26 cellular contexts compared by ENCODE assay signal in genomic region chr7:66213637-66214036, GRCh38. TPM values are rescaled to one million over a fixed set of nuclear protein-coding genes. Genes with fewer than 3 reads are reported as not detected.
A peak's percentile ranks its signal among the peaks of the same experiment; 100 is the strongest.
DNase-seq lines count a peak whose midpoint lies in the region; TF ChIP-seq lines count a peak whose summit lies in the region.
"Had no signal": no experiment of that assay in that cellular context is flagged by ENCODE, and none has a peak within 500 bp of the region (broad histone marks: within the 10 kb centered on the region; RNA-seq: fewer than 3 reads in every experiment).

No MANE protein-coding gene starts in this region.

- H3K9me3 Mint-ChIP-seq in progenitor cell of endocrine pancreas (ENCODE audit: low read depth): no peaks in the 10 kb centered on the region
- H3K9me3 Mint-ChIP-seq: CD8-positive, alpha-beta T cell; memory B cell; stimulated activated naive CD8-positive, alpha-beta T cell treated with anti-CD3 and anti-CD28 coated beads, Interleukin-15, amount 100 ng/mL, for 72 hours; T-helper 1 cell treated with Interleukin-12 subunit alpha and Interleukin-12 subunit beta and Interleukin-4 antibody, amounts not matched to agents 30 μg/mL and 1 μg/mL, for 36 hours had no signal

- DNase-seq in mammary epithelial cell (peak; percentile 48), breast epithelium (ENCODE audit: low spot score in 2 of 2) (no peak), RPMI7951 (ENCODE audit: low read depth) (peak; percentile 43), fibroblast of the aortic adventitia (ENCODE audit: low read depth) (peak; percentile 47), vagina (ENCODE audit: extremely low spot score in 2 of 2) (no peak), progenitor cell of endocrine pancreas (ENCODE audit: low spot score, unreplicated experiment) (no peak), posterior vena cava (ENCODE audit: low spot score) (no peak)
- no peak for DNase-seq in effector CD8-positive, alpha-beta T cell (lab: John Stamatoyannopoulos, UW)
- DNase-seq: activated CD4-positive, alpha-beta T cell treated with anti-CD3 and anti-CD28 coated beads, Interleukin-2, amount 50 U/mL, for 1 hour; activated CD4-positive, CD25-positive, alpha-beta regulatory T cell; activated naive CD4-positive, alpha-beta T cell treated with Interleukin-2 at 50 U/mL for 16 hours; activated T-cell treated with anti-CD3 and anti-CD28 coated beads, Interleukin-2, amount 50 U/mL, for 48 hours; amygdala; BE2C; glutamatergic neuron; H7; NCI-H446 treated with DMSO at 0.1 percent for 48 hours; NCI-H774; stimulated activated CD4-positive, alpha-beta T cell treated with anti-CD3 and anti-CD28 coated beads, Interleukin-12 subunit alpha, Interleukin-12 subunit beta, amount 100 ng/mL, for 4 hours; stimulated activated CD4-positive, alpha-beta T cell treated with anti-CD3 and anti-CD28 coated beads, Interleukin-2, amount 100 ng/mL, for 48 hours; stimulated activated naive CD8-positive, alpha-beta T cell treated with anti-CD3 and anti-CD28 coated beads, Interleukin-15, amount 100 ng/mL, for 72 hours; thyroid gland had no signal

- peaks cover 86% of the 10 kb centered on the region for H3K79me2 ChIP-seq in mammary epithelial cell (ENCODE audit: insufficient read depth, low read length)

- peak overlapping the region; percentile 36 for H3K4me2 ChIP-seq in mammary epithelial cell (ENCODE audit: insufficient read depth, low read depth, low read length)
- H3K4me2 ChIP-seq: A549 had no signal

- H3K27me3 ChIP-seq in mammary epithelial cell (ENCODE audit: insufficient read depth, low read length) (no peaks in the 10 kb centered on the region), breast epithelium (no peaks in the 10 kb centered on the region), vagina (no peaks in the 10 kb centered on the region)
- H3K27me3 ChIP-seq: BE2C, thyroid gland had no signal

- H3K9me3 ChIP-seq in mammary epithelial cell (replicated peaks; ENCODE audit: insufficient read depth, low read length): no peaks in the 10 kb centered on the region
- H3K9me3 ChIP-seq in breast epithelium: no peaks in the 10 kb centered on the region
- H3K9me3 ChIP-seq in vagina: no peaks in the 10 kb centered on the region
- H3K9me3 ChIP-seq: A549, BE2C, thyroid gland had no signal

- no TSS peak for BruUV-seq in mammary epithelial cell (replicated peaks; lab: Mats Ljungman, UMichigan)

- H3K4me3 Mint-ChIP-seq in progenitor cell of endocrine pancreas (ENCODE audit: low read depth): no peak overlapping the region
- H3K4me3 Mint-ChIP-seq: memory B cell; T-helper 1 cell treated with Interleukin-12 subunit alpha and Interleukin-12 subunit beta and Interleukin-4 antibody, amounts not matched to agents 30 μg/mL and 1 μg/mL, for 36 hours had no signal

- CTCF ChIA-PET in mammary epithelial cell (lab: Charles Lee; ENCODE audit: low non-redundant PET): no interaction called here

- H3K27ac ChIP-seq in mammary epithelial cell (ENCODE audit: insufficient read depth, low read depth, low read length) (no peak overlapping the region), breast epithelium (no peak overlapping the region), vagina (peak overlapping the region; percentile 91)
- H3K27ac ChIP-seq: A549, thyroid gland had no signal

- no peak overlapping the region for H2AFZ ChIP-seq in mammary epithelial cell (ENCODE audit: low read depth, low read length)

- TF ChIP-seq POLR2A in breast epithelium (IDR thresholded peaks at IDR 0.05): no peak
- TF ChIP-seq POLR2A in vagina (IDR thresholded peaks at IDR 0.05): no peak

- no peaks in the 10 kb centered on the region for H3K4me1 Mint-ChIP-seq in progenitor cell of endocrine pancreas (ENCODE audit: low read depth)
- H3K4me1 Mint-ChIP-seq: memory B cell had no signal

- intact Hi-C loops in mammary epithelial cell (cut with micrococcal nuclease): no loop called here
- intact Hi-C loops in breast epithelium (cut with DNase I; ENCODE audit: low total_unique reads): loop anchor here (2.0 kb wide), 1 partner anchor 29 kb away; no protein-coding TSS in a partner anchor
- intact Hi-C loops in vagina (cut with DNase I): no loop called here
- intact Hi-C loops in posterior vena cava (cut with DNase I): no loop called here

- H3K27ac Mint-ChIP-seq in progenitor cell of endocrine pancreas: no peak overlapping the region
- H3K27ac Mint-ChIP-seq: memory B cell had no signal

- H3K27me3 Mint-ChIP-seq in progenitor cell of endocrine pancreas: no peaks in the 10 kb centered on the region
- H3K27me3 Mint-ChIP-seq: memory B cell; stimulated activated naive CD8-positive, alpha-beta T cell treated with anti-CD3 and anti-CD28 coated beads, Interleukin-15, amount 100 ng/mL, for 72 hours had no signal

- TF ChIP-seq CTCF in mammary epithelial cell (conservative IDR thresholded peaks at IDR 0.05 in 1 of 2, IDR thresholded peaks at IDR 0.05 in 1 of 2; ENCODE audit: extremely low read depth in 1 of 2, insufficient read depth in 1 of 2, low read depth in 1 of 2, low read length in 2 of 2) (no peak), breast epithelium (IDR thresholded peaks at IDR 0.05) (no peak), fibroblast of the aortic adventitia (IDR thresholded peaks at IDR 0.05; ENCODE audit: insufficient read depth, low read length) (no peak), vagina (IDR thresholded peaks at IDR 0.05) (no peak), progenitor cell of endocrine pancreas (IDR thresholded peaks at IDR 0.05; ENCODE audit: unreplicated experiment) (no peak)

- 78% methylated on average over 4 of the region's 6 CpGs for WGBS in mammary epithelial cell (ENCODE audit: low coverage, missing lambda C conversion rate)

- no peaks in the 10 kb centered on the region for H4K20me1 ChIP-seq in mammary epithelial cell (ENCODE audit: insufficient read depth, low read length)

- H3K4me1 ChIP-seq in mammary epithelial cell (ENCODE audit: insufficient read depth, low read length) (no peaks in the 10 kb centered on the region), breast epithelium (no peaks in the 10 kb centered on the region), vagina (peaks cover 14% of the 10 kb centered on the region)
- H3K4me1 ChIP-seq: A549, BE2C, thyroid gland had no signal

- in situ Hi-C loops in mammary epithelial cell (cut with MboI; ENCODE audit: low sequenced_read_pairs in 2 of 2): no loop called here

- H3K9ac ChIP-seq in mammary epithelial cell (ENCODE audit: insufficient read depth, low read length): no peak overlapping the region

- no peak overlapping the region for H3K4me3 ChIP-seq in mammary epithelial cell (replicated peaks in 1 of 3; ENCODE audit: insufficient read depth in 1 of 3, low read depth in 2 of 3, low read length in 3 of 3)
- no peak overlapping the region for H3K4me3 ChIP-seq in breast epithelium
- no peak overlapping the region for H3K4me3 ChIP-seq in fibroblast of the aortic adventitia (ENCODE audit: low read depth, low read length)
- H3K4me3 ChIP-seq in vagina: no peak overlapping the region
- H3K4me3 ChIP-seq: A549, thyroid gland had no signal

- peaks cover 15% of the 10 kb centered on the region for H3K36me3 Mint-ChIP-seq in progenitor cell of endocrine pancreas (ENCODE audit: insufficient read depth)
- H3K36me3 Mint-ChIP-seq: CD8-positive, alpha-beta T cell; memory B cell had no signal

- dilution Hi-C loops in mammary epithelial cell (cut with HindIII; ENCODE audit: low sequenced_read_pairs): no loop called here

- H3K36me3 ChIP-seq in mammary epithelial cell (ENCODE audit: insufficient read depth, low read length) (peaks cover 2% of the 10 kb centered on the region), breast epithelium (no peaks in the 10 kb centered on the region), vagina (peaks cover 0 to 6% of the 10 kb centered on the region in 2 donors)
- H3K36me3 ChIP-seq: BE2C, thyroid gland had no signal

RNA-seq across cellular contexts. Expression of gene TPST1, which starts 8.5 kb away (rescaled TPM):
- 10 to 100 TPM; 36.8 to 90.7 TPM for total RNA-seq in mammary epithelial cell
- polyA plus RNA-seq in mammary epithelial cell: 40.2 TPM
- 52.2 TPM for polyA minus RNA-seq in mammary epithelial cell
- 10 to 100 TPM; 23.2 to 34.4 (median 23.3) TPM for total RNA-seq in breast epithelium
- 35.2 and 36.5 TPM in 2 replicates for total RNA-seq in RPMI7951 (2014; rRNA removed; shearing (Covaris generic))
- 59.7 and 73.6 TPM in 2 replicates for total RNA-seq in fibroblast of the aortic adventitia (ENCODE audit: low replicate concordance)
- total RNA-seq in vagina: 52.3 TPM
- total RNA-seq in progenitor cell of endocrine pancreas: 29.6 and 30.5 TPM in 2 replicates
- 10 to 100 TPM; 21.4 to 32.5 TPM for total RNA-seq in posterior vena cava

Comparison
In these comparisons a context has a peak if more than half of its experiments do, and no peak if none do; other contexts are left out.
1. DNase-seq: peak in mammary epithelial cell (single experiment), RPMI7951 (single experiment) and fibroblast of the aortic adventitia (single experiment); none in breast epithelium (0 of 2), vagina (0 of 2), progenitor cell of endocrine pancreas (single experiment), posterior vena cava (single experiment) and effector CD8-positive, alpha-beta T cell (single experiment).